1 cellular context compared by ENCODE assay signal in the genomic region with DNA sequence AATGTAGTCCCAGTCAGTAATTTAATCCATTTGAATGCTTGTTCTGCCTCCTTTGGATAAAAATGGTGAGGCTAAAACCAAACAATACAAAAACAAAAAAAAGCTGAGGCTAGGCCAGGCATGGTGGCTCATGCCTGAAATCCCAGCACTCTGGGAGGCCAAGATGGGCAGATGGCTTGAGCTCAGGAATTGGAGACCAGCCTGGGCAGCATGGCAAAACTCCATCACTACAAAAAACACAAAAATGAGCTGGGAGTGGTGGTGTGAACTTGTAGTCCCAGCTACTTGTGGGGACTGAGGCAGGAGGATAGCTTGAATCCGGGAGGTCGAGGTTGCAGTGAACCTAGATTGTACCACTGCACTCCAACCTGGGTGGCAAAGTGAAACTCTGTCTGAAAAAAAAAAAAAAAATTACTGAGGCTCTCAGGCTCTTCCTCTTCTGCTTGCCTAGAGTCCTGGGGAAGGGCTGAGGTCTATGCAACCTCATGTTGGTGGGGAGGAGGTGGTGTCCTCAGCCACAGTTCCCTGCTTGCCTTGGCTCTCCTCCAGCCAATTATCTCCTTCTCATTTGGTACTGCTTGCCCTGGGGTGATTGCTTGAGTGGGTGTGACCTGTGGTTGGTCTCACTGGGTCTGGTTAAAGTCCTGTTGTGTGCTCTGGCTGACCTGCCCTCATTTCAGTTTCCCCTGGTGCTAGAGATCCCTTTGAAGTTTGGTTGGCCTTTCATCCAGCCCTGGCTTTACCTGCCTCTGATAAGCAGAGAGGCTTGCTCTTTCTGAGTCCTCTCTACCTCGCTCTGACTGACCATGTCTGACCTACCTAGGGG.
TF ChIP-seq lines count a peak whose summit lies in the region.

No MANE protein-coding gene starts in this region.

TF ChIP-seq in GM23338, 12 proteins besides CTCF, POLR2A, EP300 and RAD21 (continued from another document):
- no peak for TF ChIP-seq ETS1 (IDR thresholded peaks at IDR 0.05)
